ENCODE assay signal across 1 cellular context in genomic region chr9:110990481-110990880, GRCh38.
TF ChIP-seq lines count a peak whose summit lies in the region.

No MANE protein-coding gene starts in this region.

TF ChIP-seq in HEK293, 187 proteins besides CTCF, POLR2A, EP300 and RAD21 (continued from another document):
- TF ChIP-seq ATF2 (tag by site-specific recombination; IDR thresholded peaks at IDR 0.05; ENCODE audit: low read depth): peak; percentile 66; the same call in 1 of the 2 replicates
